1 cellular context compared by ENCODE assay signal in the genomic region with DNA sequence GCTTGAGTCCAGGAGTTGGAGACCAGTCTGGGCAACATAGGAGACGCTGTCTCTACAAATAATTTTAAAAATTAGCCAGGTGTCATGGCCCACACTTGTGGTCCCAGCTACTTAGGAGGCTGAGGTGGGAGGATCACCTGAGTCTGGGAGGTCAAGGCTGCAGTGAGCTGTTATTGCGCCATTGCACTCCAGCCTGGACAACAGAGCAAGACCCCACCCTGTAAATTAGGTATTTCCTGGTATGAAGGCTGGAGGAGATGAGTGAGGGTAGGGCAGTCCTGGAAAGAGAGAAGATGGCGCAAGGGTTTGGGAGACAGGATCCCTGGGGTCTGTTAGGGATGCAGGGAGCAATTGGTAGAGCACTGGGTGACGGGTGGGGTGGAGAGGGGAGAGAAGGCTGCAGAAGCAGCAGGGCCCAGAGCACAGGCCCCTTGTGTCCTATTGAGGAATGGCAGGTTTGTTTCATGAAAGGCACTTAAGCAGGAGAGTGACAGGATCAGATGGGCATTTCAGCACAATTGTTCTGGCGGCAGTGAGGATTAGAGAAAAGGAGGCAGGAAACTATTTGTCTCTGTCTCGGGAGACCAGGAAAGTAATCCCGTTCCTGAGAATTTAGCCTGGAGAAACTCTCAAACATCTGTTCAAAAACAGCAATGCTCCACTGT.
TF ChIP-seq lines count a peak whose summit lies in the region.

No MANE protein-coding gene starts in this region.

TF ChIP-seq in H1, 55 proteins besides CTCF, POLR2A, EP300 and RAD21:
- TF ChIP-seq POU5F1 (IDR thresholded peaks at IDR 0.05; ENCODE audit: low read depth, low read length) (no peak), CREB1 (IDR thresholded peaks at IDR 0.05) (no peak), CBX5 (IDR thresholded peaks at IDR 0.05; ENCODE audit: low read depth, low read length) (no peak), KDM1A (IDR thresholded peaks at IDR 0.05; ENCODE audit: borderline replicate concordance, low read length) (peak; percentile 26; the same call in 1 of the 2 replicates), CHD1 (IDR thresholded peaks at IDR 0.05; ENCODE audit: low read depth, low read length) (no peak), TBP (IDR thresholded peaks at IDR 0.05; ENCODE audit: low read depth, low read length) (no peak)
